In the genomic region with DNA sequence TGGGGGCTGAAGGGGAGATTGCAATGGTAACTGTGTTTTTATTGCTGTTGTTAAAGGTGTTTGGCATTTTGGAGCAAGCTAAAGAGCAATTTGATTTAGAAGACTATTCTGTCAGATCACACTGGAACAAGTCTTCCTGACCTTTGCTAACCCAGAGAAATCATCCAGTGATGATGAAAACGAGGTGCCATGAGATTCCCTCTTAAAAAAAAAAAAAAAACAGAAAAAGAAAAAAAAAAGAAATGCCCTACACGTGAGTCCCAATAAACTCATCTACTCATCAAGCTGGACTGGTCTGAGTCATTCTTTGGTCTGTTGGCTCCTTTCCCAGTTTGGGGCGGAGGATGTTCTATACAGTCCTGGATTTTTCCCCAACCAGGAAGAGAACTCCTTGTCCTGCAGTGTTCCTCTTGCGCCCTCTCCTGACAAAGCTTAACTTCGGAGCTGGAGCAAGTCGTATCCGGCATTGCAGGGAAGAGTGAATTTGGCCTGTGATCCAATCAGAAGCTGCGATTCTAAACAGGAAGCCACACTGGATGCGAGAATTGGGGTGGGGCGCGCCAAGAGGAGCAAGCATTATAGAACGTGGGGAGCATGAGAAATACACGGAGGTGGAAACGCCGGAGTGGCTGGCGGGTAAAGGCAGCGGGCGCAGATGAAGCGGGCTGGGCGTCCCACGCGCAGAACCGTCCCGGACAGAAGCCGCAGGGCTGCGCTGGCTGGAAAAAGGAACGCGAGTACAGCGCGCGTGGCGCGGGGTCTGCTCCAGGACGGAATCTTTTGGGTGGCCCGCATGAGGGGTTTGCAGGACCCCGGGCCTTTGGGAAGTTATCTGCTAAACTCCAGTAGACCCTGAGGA, we compare ENCODE assay signal across 1 cellular context.
A peak's percentile ranks its signal among the peaks of the same experiment; 100 is the strongest.
TF ChIP-seq lines count a peak whose summit lies in the region.

No MANE protein-coding gene starts in this region.

TF ChIP-seq in GM12878, 131 proteins besides CTCF, POLR2A, EP300 and RAD21 (continued from another document and continues in another):
- no peak for TF ChIP-seq KLF5 (IDR thresholded peaks at IDR 0.05; ENCODE audit: partially characterized antibody)
- TF ChIP-seq TARDBP (IDR thresholded peaks at IDR 0.05; ENCODE audit: borderline replicate concordance): no peak
- TF ChIP-seq, protein P1, sequence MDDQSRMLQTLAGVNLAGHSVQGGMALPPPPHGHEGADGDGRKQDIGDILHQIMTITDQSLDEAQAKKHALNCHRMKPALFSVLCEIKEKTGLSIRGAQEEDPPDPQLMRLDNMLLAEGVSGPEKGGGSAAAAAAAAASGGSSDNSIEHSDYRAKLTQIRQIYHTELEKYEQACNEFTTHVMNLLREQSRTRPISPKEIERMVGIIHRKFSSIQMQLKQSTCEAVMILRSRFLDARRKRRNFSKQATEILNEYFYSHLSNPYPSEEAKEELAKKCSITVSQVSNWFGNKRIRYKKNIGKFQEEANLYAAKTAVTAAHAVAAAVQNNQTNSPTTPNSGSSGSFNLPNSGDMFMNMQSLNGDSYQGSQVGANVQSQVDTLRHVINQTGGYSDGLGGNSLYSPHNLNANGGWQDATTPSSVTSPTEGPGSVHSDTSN (IDR thresholded peaks at IDR 0.05; ENCODE audit: insufficient replicate concordance, low read depth, low read length): no peak
- TF ChIP-seq, protein P2, sequence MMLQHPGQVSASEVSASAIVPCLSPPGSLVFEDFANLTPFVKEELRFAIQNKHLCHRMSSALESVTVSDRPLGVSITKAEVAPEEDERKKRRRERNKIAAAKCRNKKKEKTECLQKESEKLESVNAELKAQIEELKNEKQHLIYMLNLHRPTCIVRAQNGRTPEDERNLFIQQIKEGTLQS (IDR thresholded peaks at IDR 0.05; ENCODE audit: borderline replicate concordance, extremely low read depth, low read depth, low read length): no peak
- peak; percentile 75 for TF ChIP-seq YY1 (IDR thresholded peaks at IDR 0.05; ENCODE audit: low read depth, low read length)
- TF ChIP-seq KDM1A (IDR thresholded peaks at IDR 0.05; ENCODE audit: borderline replicate concordance): no peak
- TF ChIP-seq, protein P3, sequence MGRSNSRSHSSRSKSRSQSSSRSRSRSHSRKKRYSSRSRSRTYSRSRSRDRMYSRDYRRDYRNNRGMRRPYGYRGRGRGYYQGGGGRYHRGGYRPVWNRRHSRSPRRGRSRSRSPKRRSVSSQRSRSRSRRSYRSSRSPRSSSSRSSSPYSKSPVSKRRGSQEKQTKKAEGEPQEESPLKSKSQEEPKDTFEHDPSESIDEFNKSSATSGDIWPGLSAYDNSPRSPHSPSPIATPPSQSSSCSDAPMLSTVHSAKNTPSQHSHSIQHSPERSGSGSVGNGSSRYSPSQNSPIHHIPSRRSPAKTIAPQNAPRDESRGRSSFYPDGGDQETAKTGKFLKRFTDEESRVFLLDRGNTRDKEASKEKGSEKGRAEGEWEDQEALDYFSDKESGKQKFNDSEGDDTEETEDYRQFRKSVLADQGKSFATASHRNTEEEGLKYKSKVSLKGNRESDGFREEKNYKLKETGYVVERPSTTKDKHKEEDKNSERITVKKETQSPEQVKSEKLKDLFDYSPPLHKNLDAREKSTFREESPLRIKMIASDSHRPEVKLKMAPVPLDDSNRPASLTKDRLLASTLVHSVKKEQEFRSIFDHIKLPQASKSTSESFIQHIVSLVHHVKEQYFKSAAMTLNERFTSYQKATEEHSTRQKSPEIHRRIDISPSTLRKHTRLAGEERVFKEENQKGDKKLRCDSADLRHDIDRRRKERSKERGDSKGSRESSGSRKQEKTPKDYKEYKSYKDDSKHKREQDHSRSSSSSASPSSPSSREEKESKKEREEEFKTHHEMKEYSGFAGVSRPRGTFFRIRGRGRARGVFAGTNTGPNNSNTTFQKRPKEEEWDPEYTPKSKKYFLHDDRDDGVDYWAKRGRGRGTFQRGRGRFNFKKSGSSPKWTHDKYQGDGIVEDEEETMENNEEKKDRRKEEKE (IDR thresholded peaks at IDR 0.05): no peak
- no peak for TF ChIP-seq CREB1 (IDR thresholded peaks at IDR 0.05; ENCODE audit: low read depth)
- TF ChIP-seq MTA2 (IDR thresholded peaks at IDR 0.05; ENCODE audit: low read depth): peak; percentile 36; the same call in 1 of the 2 replicates
- TF ChIP-seq POU2F2 (IDR thresholded peaks at IDR 0.05; ENCODE audit: borderline replicate concordance, low read depth, low read length): peak; percentile 64; the same call in 1 of the 3 replicates
- TF ChIP-seq, protein P4, sequence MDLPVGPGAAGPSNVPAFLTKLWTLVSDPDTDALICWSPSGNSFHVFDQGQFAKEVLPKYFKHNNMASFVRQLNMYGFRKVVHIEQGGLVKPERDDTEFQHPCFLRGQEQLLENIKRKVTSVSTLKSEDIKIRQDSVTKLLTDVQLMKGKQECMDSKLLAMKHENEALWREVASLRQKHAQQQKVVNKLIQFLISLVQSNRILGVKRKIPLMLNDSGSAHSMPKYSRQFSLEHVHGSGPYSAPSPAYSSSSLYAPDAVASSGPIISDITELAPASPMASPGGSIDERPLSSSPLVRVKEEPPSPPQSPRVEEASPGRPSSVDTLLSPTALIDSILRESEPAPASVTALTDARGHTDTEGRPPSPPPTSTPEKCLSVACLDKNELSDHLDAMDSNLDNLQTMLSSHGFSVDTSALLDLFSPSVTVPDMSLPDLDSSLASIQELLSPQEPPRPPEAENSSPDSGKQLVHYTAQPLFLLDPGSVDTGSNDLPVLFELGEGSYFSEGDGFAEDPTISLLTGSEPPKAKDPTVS (IDR thresholded peaks at IDR 0.05; ENCODE audit: low read depth, low read length): no peak
- TF ChIP-seq, protein P5, sequence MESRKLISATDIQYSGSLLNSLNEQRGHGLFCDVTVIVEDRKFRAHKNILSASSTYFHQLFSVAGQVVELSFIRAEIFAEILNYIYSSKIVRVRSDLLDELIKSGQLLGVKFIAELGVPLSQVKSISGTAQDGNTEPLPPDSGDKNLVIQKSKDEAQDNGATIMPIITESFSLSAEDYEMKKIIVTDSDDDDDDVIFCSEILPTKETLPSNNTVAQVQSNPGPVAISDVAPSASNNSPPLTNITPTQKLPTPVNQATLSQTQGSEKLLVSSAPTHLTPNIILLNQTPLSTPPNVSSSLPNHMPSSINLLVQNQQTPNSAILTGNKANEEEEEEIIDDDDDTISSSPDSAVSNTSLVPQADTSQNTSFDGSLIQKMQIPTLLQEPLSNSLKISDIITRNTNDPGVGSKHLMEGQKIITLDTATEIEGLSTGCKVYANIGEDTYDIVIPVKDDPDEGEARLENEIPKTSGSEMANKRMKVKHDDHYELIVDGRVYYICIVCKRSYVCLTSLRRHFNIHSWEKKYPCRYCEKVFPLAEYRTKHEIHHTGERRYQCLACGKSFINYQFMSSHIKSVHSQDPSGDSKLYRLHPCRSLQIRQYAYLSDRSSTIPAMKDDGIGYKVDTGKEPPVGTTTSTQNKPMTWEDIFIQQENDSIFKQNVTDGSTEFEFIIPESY (IDR thresholded peaks at IDR 0.05): no peak
- no peak for TF ChIP-seq BCL11A (IDR thresholded peaks at IDR 0.05; ENCODE audit: low read depth, low read length)
- peak; percentile 71 to 86 for TF ChIP-seq BHLHE40 (IDR thresholded peaks at IDR 0.05; ENCODE audit: borderline replicate concordance in 1 of 2, low read depth in 2 of 2, low read length in 1 of 2)
- TF ChIP-seq, protein P6, sequence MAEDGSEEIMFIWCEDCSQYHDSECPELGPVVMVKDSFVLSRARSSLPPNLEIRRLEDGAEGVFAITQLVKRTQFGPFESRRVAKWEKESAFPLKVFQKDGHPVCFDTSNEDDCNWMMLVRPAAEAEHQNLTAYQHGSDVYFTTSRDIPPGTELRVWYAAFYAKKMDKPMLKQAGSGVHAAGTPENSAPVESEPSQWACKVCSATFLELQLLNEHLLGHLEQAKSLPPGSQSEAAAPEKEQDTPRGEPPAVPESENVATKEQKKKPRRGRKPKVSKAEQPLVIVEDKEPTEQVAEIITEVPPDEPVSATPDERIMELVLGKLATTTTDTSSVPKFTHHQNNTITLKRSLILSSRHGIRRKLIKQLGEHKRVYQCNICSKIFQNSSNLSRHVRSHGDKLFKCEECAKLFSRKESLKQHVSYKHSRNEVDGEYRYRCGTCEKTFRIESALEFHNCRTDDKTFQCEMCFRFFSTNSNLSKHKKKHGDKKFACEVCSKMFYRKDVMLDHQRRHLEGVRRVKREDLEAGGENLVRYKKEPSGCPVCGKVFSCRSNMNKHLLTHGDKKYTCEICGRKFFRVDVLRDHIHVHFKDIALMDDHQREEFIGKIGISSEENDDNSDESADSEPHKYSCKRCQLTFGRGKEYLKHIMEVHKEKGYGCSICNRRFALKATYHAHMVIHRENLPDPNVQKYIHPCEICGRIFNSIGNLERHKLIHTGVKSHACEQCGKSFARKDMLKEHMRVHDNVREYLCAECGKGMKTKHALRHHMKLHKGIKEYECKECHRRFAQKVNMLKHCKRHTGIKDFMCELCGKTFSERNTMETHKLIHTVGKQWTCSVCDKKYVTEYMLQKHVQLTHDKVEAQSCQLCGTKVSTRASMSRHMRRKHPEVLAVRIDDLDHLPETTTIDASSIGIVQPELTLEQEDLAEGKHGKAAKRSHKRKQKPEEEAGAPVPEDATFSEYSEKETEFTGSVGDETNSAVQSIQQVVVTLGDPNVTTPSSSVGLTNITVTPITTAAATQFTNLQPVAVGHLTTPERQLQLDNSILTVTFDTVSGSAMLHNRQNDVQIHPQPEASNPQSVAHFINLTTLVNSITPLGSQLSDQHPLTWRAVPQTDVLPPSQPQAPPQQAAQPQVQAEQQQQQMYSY (CRISPR knock-in tag; IDR thresholded peaks at IDR 0.05): no peak
- TF ChIP-seq RB1 (IDR thresholded peaks at IDR 0.05; ENCODE audit: borderline replicate concordance): no peak
- TF ChIP-seq PAX8 (IDR thresholded peaks at IDR 0.05): no peak
- no peak for TF ChIP-seq NRF1 (conservative IDR thresholded peaks at IDR 0.05; ENCODE audit: low read depth, low read length)
- no peak for TF ChIP-seq FOXK2 (IDR thresholded peaks at IDR 0.05)
- TF ChIP-seq SREBF2 (IDR thresholded peaks at IDR 0.05; ENCODE audit: low read length): no peak
- TF ChIP-seq ZSCAN29 (IDR thresholded peaks at IDR 0.05): no peak
- no peak for TF ChIP-seq POLR2AphosphoS2 (IDR thresholded peaks at IDR 0.05; ENCODE audit: low read depth, low read length)
- TF ChIP-seq MYB (IDR thresholded peaks at IDR 0.05; ENCODE audit: borderline replicate concordance, low read depth, low read length): no peak
- TF ChIP-seq GATAD2B (conservative IDR thresholded peaks at IDR 0.05; ENCODE audit: low read depth): peak; percentile 58; the same call in 1 of the 2 replicates
- TF ChIP-seq CHD4 (IDR thresholded peaks at IDR 0.05): no peak
- no peak for TF ChIP-seq ZNF622 (IDR thresholded peaks at IDR 0.05)
- TF ChIP-seq, protein P7, sequence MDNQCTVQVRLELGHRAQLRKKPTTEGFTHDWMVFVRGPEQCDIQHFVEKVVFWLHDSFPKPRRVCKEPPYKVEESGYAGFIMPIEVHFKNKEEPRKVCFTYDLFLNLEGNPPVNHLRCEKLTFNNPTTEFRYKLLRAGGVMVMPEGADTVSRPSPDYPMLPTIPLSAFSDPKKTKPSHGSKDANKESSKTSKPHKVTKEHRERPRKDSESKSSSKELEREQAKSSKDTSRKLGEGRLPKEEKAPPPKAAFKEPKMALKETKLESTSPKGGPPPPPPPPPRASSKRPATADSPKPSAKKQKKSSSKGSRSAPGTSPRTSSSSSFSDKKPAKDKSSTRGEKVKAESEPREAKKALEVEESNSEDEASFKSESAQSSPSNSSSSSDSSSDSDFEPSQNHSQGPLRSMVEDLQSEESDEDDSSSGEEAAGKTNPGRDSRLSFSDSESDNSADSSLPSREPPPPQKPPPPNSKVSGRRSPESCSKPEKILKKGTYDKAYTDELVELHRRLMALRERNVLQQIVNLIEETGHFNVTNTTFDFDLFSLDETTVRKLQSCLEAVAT (IDR thresholded peaks at IDR 0.05): peak; percentile 44; the same call in 1 of the 2 replicates
- TF ChIP-seq STAT1 (conservative IDR thresholded peaks at IDR 0.05): no peak
- no peak for TF ChIP-seq RBBP5 (conservative IDR thresholded peaks at IDR 0.05)
- TF ChIP-seq, protein P8, sequence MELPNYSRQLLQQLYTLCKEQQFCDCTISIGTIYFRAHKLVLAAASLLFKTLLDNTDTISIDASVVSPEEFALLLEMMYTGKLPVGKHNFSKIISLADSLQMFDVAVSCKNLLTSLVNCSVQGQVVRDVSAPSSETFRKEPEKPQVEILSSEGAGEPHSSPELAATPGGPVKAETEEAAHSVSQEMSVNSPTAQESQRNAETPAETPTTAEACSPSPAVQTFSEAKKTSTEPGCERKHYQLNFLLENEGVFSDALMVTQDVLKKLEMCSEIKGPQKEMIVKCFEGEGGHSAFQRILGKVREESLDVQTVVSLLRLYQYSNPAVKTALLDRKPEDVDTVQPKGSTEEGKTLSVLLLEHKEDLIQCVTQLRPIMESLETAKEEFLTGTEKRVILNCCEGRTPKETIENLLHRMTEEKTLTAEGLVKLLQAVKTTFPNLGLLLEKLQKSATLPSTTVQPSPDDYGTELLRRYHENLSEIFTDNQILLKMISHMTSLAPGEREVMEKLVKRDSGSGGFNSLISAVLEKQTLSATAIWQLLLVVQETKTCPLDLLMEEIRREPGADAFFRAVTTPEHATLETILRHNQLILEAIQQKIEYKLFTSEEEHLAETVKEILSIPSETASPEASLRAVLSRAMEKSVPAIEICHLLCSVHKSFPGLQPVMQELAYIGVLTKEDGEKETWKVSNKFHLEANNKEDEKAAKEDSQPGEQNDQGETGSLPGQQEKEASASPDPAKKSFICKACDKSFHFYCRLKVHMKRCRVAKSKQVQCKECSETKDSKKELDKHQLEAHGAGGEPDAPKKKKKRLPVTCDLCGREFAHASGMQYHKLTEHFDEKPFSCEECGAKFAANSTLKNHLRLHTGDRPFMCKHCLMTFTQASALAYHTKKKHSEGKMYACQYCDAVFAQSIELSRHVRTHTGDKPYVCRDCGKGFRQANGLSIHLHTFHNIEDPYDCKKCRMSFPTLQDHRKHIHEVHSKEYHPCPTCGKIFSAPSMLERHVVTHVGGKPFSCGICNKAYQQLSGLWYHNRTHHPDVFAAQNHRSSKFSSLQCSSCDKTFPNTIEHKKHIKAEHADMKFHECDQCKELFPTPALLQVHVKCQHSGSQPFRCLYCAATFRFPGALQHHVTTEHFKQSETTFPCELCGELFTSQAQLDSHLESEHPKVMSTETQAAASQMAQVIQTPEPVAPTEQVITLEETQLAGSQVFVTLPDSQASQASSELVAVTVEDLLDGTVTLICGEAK (IDR thresholded peaks at IDR 0.05; ENCODE audit: borderline replicate concordance): no peak; the same call in 1 of the 2 replicates
- TF ChIP-seq NFYA (IDR thresholded peaks at IDR 0.05; ENCODE audit: borderline replicate concordance, low read depth, low read length): no peak
- TF ChIP-seq NBN (IDR thresholded peaks at IDR 0.05): peak; percentile 57; the same call in 1 of the 2 replicates
- no peak for TF ChIP-seq SIX5 (IDR thresholded peaks at IDR 0.05; ENCODE audit: low read depth, low read length, severe bottlenecking)
- no peak for TF ChIP-seq TCF7 (IDR thresholded peaks at IDR 0.05; ENCODE audit: borderline replicate concordance)
- TF ChIP-seq NR2C2 (IDR thresholded peaks at IDR 0.05; ENCODE audit: borderline replicate concordance, control insufficient read depth, insufficient read length, low read depth): no peak
- TF ChIP-seq, protein P9, sequence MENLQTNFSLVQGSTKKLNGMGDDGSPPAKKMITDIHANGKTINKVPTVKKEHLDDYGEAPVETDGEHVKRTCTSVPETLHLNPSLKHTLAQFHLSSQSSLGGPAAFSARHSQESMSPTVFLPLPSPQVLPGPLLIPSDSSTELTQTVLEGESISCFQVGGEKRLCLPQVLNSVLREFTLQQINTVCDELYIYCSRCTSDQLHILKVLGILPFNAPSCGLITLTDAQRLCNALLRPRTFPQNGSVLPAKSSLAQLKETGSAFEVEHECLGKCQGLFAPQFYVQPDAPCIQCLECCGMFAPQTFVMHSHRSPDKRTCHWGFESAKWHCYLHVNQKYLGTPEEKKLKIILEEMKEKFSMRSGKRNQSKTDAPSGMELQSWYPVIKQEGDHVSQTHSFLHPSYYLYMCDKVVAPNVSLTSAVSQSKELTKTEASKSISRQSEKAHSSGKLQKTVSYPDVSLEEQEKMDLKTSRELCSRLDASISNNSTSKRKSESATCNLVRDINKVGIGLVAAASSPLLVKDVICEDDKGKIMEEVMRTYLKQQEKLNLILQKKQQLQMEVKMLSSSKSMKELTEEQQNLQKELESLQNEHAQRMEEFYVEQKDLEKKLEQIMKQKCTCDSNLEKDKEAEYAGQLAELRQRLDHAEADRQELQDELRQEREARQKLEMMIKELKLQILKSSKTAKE (IDR thresholded peaks at IDR 0.05; ENCODE audit: low read depth, poor library complexity, severe bottlenecking): peak; percentile 27
